In genomic region chr7:82428186-82428961, GRCh38 we compare ENCODE assay signal across 13 cellular contexts. TPM values are rescaled to one million over a fixed set of nuclear protein-coding genes. Genes with fewer than 3 reads are reported as not detected.
A peak's percentile ranks its signal among the peaks of the same experiment; 100 is the strongest.
DNase-seq lines count a peak whose midpoint lies in the region; ATAC-seq and TF ChIP-seq lines count a peak whose summit lies in the region.
"Had no signal": no experiment of that assay in that cellular context is flagged by ENCODE, and none has a peak within 500 bp of the region (broad histone marks: within the 10 kb centered on the region; RNA-seq: fewer than 3 reads in every experiment).

No MANE protein-coding gene starts in this region.

- POLR2A ChIA-PET in SK-N-SH (lab: Yijun Ruan, JAX): no interaction called here

- H3K9ac ChIP-seq in SK-N-SH: peak overlapping the region; percentile 9; the same call in 1 of the 2 replicates
- H3K9ac ChIP-seq in smooth muscle cell (ENCODE audit: low read depth): no peak overlapping the region

- no peak overlapping the region for H3K4me3 Mint-ChIP-seq in GM23338
- H3K4me3 Mint-ChIP-seq: CD8-positive, alpha-beta memory T cell; endodermal cell had no signal

- peak overlapping the region; percentile 12 to 69 for H3K27ac ChIP-seq in SK-N-SH (ENCODE audit: low read depth in 2 of 2, low read length in 1 of 2)
- peak overlapping the region; percentile 59 for H3K27ac ChIP-seq in smooth muscle cell (ENCODE audit: low read depth)
- no peak overlapping the region for H3K27ac ChIP-seq in GM23338 (ENCODE audit: low read depth)
- H3K27ac ChIP-seq: thoracic aorta had no signal

- H3K4me3 ChIP-seq in SK-N-SH (ENCODE audit: low read depth in 2 of 2, low read length in 1 of 2) (peak overlapping the region in 1 of 2 experiments; percentile 21; a peak in 1 of 4 replicates), smooth muscle cell (no peak overlapping the region), GM23338 (no peak overlapping the region)
- H3K4me3 ChIP-seq: thoracic aorta had no signal

- TF ChIP-seq CTCF in SK-N-SH (IDR thresholded peaks at IDR 0.05) (no peak), smooth muscle cell (IDR thresholded peaks at IDR 0.05; ENCODE audit: borderline replicate concordance, insufficient read depth, poor library complexity, severe bottlenecking) (no peak), GM23338 (conservative IDR thresholded peaks at IDR 0.05; ENCODE audit: low read depth in 2 of 2) (no peak)

- peaks cover 9% of the 10 kb centered on the region; the same call in 2 of the 3 replicates for H3K4me1 Mint-ChIP-seq in GM23338
- H3K4me1 Mint-ChIP-seq: CD8-positive, alpha-beta memory T cell had no signal

- H3K79me2 ChIP-seq in SK-N-SH (ENCODE audit: insufficient read depth) (peaks cover 7% of the 10 kb centered on the region; the same call in 1 of the 2 replicates), smooth muscle cell (ENCODE audit: low read depth) (peaks cover 6% of the 10 kb centered on the region), GM23338 (replicated peaks; ENCODE audit: insufficient read depth) (peaks cover 30% of the 10 kb centered on the region)

- H3K4me1 ChIP-seq in SK-N-SH (ENCODE audit: control insufficient read depth in 1 of 2, insufficient read depth in 2 of 2, low read depth in 1 of 2, low read length in 1 of 2) (peaks cover 3 to 11% of the 10 kb centered on the region in 2 experiments; a peak in 2 of 4 replicates), smooth muscle cell (ENCODE audit: low read depth) (no peaks in the 10 kb centered on the region), GM23338 (ENCODE audit: insufficient read depth) (0 out of 2 replicates have a peak, but pooled peaks cover 11% of the 10 kb centered on the region)

- H3K9me3 ChIP-seq in SK-N-SH (no peaks in the 10 kb centered on the region), smooth muscle cell (replicated peaks; ENCODE audit: low read depth) (no peaks in the 10 kb centered on the region)
- H3K9me3 ChIP-seq: thoracic aorta had no signal

- H3K36me3 ChIP-seq in SK-N-SH (replicated peaks in 1 of 2; ENCODE audit: control insufficient read depth in 1 of 2, insufficient read depth in 2 of 2, low read length in 1 of 2) (no peaks in the 10 kb centered on the region), smooth muscle cell (ENCODE audit: low read depth) (no peaks in the 10 kb centered on the region), GM23338 (ENCODE audit: insufficient read depth) (no peaks in the 10 kb centered on the region)
- H3K36me3 ChIP-seq: thoracic aorta had no signal

- H4K20me1 ChIP-seq in SK-N-SH (ENCODE audit: insufficient read depth) (no peaks in the 10 kb centered on the region), smooth muscle cell (ENCODE audit: low read depth) (peaks cover 3% of the 10 kb centered on the region), GM23338 (replicated peaks; ENCODE audit: insufficient read depth) (no peaks in the 10 kb centered on the region)

- intact Hi-C loops in Right ventricle myocardium inferior (cut with DNase I): no loop called here

- CTCF ChIA-PET in SK-N-SH (lab: Yijun Ruan, JAX): interaction anchor here (0.9 to 1.9 kb wide), 2 partner anchors 8 to 177 kb away, joined by 3 to 7 read pairs; no protein-coding TSS in a partner anchor

- DNase-seq in GM03348 (ENCODE audit: low spot score) (peak; percentile 43), SK-N-SH (no peak), fibroblast of gingiva (ENCODE audit: low read depth) (peak; percentile 36), smooth muscle cell (lab: John Stamatoyannopoulos, UW; ENCODE audit: unreplicated experiment) (no peak), Right ventricle myocardium inferior (ENCODE audit: missing footprints) (no peak), GM23338 (ENCODE audit: low spot score) (no peak)
- DNase-seq: activated gamma-delta T cell; CD8-positive, alpha-beta memory T cell; endodermal cell; GF-D8 had no signal

- peaks cover 17% of the 10 kb centered on the region for H3F3A ChIP-seq in SK-N-SH (replicated peaks; ENCODE audit: insufficient read depth)
- no peaks in the 10 kb centered on the region for H3F3A ChIP-seq in smooth muscle cell (ENCODE audit: low read depth)
- H3F3A ChIP-seq in GM23338 (replicated peaks; ENCODE audit: low read depth): no peaks in the 10 kb centered on the region

- no peaks in the 10 kb centered on the region for H3K27me3 ChIP-seq in SK-N-SH (ENCODE audit: insufficient read depth)
- H3K27me3 ChIP-seq in smooth muscle cell (ENCODE audit: low read depth): no peaks in the 10 kb centered on the region
- H3K27me3 ChIP-seq in GM23338 (ENCODE audit: insufficient read depth): no peaks in the 10 kb centered on the region

- no peaks in the 10 kb centered on the region for H3K9me3 Mint-ChIP-seq in GM23338
- H3K9me3 Mint-ChIP-seq: endodermal cell had no signal

- peak in 1 of 2 experiments; percentile 48; a peak in 1 of 4 replicates for TF ChIP-seq EP300 in SK-N-SH (IDR thresholded peaks at IDR 0.05; ENCODE audit: borderline replicate concordance in 1 of 2, low read depth in 1 of 2, low read length in 1 of 2)

- no peak overlapping the region for H3K27ac Mint-ChIP-seq in GM23338
- H3K27ac Mint-ChIP-seq: CD8-positive, alpha-beta memory T cell; endodermal cell; progenitor cell of endocrine pancreas had no signal

- H3K9me2 ChIP-seq in SK-N-SH: no peaks in the 10 kb centered on the region
- no peaks in the 10 kb centered on the region for H3K9me2 ChIP-seq in GM23338 (ENCODE audit: insufficient read depth)

- H2AFZ ChIP-seq in SK-N-SH (ENCODE audit: low read depth): peak overlapping the region; percentile 54
- no peak overlapping the region for H2AFZ ChIP-seq in smooth muscle cell (ENCODE audit: low read depth)
- H2AFZ ChIP-seq in GM23338: no peak overlapping the region

- WGBS in SK-N-SH (ENCODE audit: low lambda C conversion rate): 43% methylated on average over 2 of the region's 2 CpGs
- 43% methylated on average over 2 of the region's 2 CpGs for WGBS in smooth muscle cell (ENCODE audit: low lambda C conversion rate)

- H3K27me3 Mint-ChIP-seq in GM23338 (ENCODE audit: insufficient read depth, low read depth, poor library complexity): no peaks in the 10 kb centered on the region
- H3K27me3 Mint-ChIP-seq: progenitor cell of endocrine pancreas had no signal

- no peaks in the 10 kb centered on the region for H3K36me3 Mint-ChIP-seq in GM23338 (ENCODE audit: low read depth)
- H3K36me3 Mint-ChIP-seq: CD8-positive, alpha-beta memory T cell had no signal

- TF ChIP-seq RAD21 in SK-N-SH (IDR thresholded peaks at IDR 0.05; ENCODE audit: low read length): no peak

- H3K4me2 ChIP-seq in SK-N-SH: peak overlapping the region; percentile 63
- H3K4me2 ChIP-seq in smooth muscle cell: peak overlapping the region; percentile 62
- no peak overlapping the region for H3K4me2 ChIP-seq in GM23338

- ATAC-seq in Right ventricle myocardium inferior: no peak
- ATAC-seq in GM18511 (IDR thresholded peaks at IDR 0.05; ENCODE audit: unreplicated experiment): no peak
- no peak for ATAC-seq in GM23338

TF ChIP-seq in SK-N-SH, 30 proteins besides CTCF, POLR2A, EP300 and RAD21 (continues in another document):
- TF ChIP-seq TCF12 (IDR thresholded peaks at IDR 0.05): peak; percentile 91
- peak; percentile 74 for TF ChIP-seq PBX3 (IDR thresholded peaks at IDR 0.05)
- peak; percentile 44; the same call in 1 of the 2 replicates for TF ChIP-seq JUND (IDR thresholded peaks at IDR 0.05)
- TF ChIP-seq YY1 (IDR thresholded peaks at IDR 0.05; ENCODE audit: low read depth): peak; percentile 16; the same call in 1 of the 2 replicates
- no peak for TF ChIP-seq GABPA (IDR thresholded peaks at IDR 0.05; ENCODE audit: low read depth)

TF ChIP-seq in GM23338, 12 proteins besides CTCF, POLR2A, EP300 and RAD21 (continues in another document):
- no peak for TF ChIP-seq EZH2phosphoT487 (IDR thresholded peaks at IDR 0.05; ENCODE audit: unreplicated experiment)
- no peak for TF ChIP-seq REST (IDR thresholded peaks at IDR 0.05; ENCODE audit: unreplicated experiment)
- TF ChIP-seq STAT1 (IDR thresholded peaks at IDR 0.05; ENCODE audit: unreplicated experiment): no peak
- TF ChIP-seq JUNB (IDR thresholded peaks at IDR 0.05; ENCODE audit: unreplicated experiment): no peak
- no peak for TF ChIP-seq ETS1 (IDR thresholded peaks at IDR 0.05)

RNA-seq across cellular contexts. Expression of gene CACNA2D1, which starts 15.2 kb away (rescaled TPM):
- 3.4 and 4.8 TPM in 2 replicates for polyA plus RNA-seq in SK-N-SH (2012; rRNA removed)
- 6.3 and 6.9 TPM in 2 replicates for polyA plus RNA-seq in SK-N-SH (2012; cell fraction: cytosol; rRNA removed)
- 3.0 and 7.5 TPM in 2 replicates for polyA plus RNA-seq in SK-N-SH (2012; cell fraction: nucleus; rRNA removed)
- total RNA-seq in smooth muscle cell: 24.4 and 39.3 TPM in 2 replicates
- 4.1 and 6.7 TPM in 2 replicates for polyA plus RNA-seq in smooth muscle cell
- total RNA-seq in Right ventricle myocardium inferior: 46.1 TPM
- 20.4 and 33.7 TPM in 2 replicates for total RNA-seq in GM23338 (2014; rRNA removed; shearing (Covaris generic))
- polyA plus RNA-seq in GM23338 (2016; fragmentation: Nextera tagmentation; extraction: Ambion mirVana): 5.5 and 7.0 TPM in 2 replicates
- total RNA-seq: CD8-positive, alpha-beta memory T cell had no signal
- polyA plus RNA-seq: CD8-positive, alpha-beta memory T cell had no signal

Comparison
In these comparisons a context has a peak if more than half of its experiments do, and no peak if none do; other contexts are left out.
1. DNase-seq: peak in GM03348 (single experiment) and fibroblast of gingiva (single experiment); none in SK-N-SH (single experiment), smooth muscle cell (single experiment), Right ventricle myocardium inferior (single experiment) and GM23338 (single experiment).